21 cellular contexts compared by ENCODE assay signal in the genomic region with DNA sequence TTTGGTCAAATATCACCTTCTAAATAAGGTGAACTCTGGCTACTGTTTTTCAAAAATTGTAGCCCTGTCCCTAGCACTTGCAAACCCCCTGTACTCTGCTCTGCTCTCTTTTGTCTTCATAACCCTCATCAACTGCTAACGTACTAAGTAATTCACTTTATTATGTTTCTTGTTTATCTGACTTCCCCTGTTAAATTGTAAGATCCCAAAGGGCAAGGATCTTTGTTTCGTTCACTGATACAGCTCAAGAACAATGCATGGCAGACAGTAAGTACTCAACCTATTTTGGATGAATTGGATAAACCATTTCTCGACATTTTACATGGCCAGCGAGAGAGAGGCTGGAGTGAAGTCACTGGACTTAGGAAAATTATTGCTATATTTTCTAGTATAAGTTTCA. TPM values are rescaled to one million over a fixed set of nuclear protein-coding genes. Genes with fewer than 3 reads are reported as not detected.
DNase-seq lines count a peak whose midpoint lies in the region; ATAC-seq, FAIRE-seq and TF ChIP-seq lines count a peak whose summit lies in the region.
"Had no signal": no experiment of that assay in that cellular context is flagged by ENCODE, and none has a peak within 500 bp of the region (broad histone marks: within the 10 kb centered on the region; RNA-seq: fewer than 3 reads in every experiment).

No MANE protein-coding gene starts in this region.

- no peaks in the 10 kb centered on the region for H4K20me1 ChIP-seq in K562 (replicated peaks; ENCODE audit: control insufficient read depth, insufficient read depth, low read length)

- ATAC-seq in K562 (no peak), GM21576 (IDR thresholded peaks at IDR 0.05; ENCODE audit: unreplicated experiment) (no peak)
- ATAC-seq: GM12878, HCT116 had no signal

- H3K9ac ChIP-seq in K562 (ENCODE audit: insufficient read depth in 1 of 2, low read depth in 2 of 2, low read length in 2 of 2): no peak overlapping the region

- CTCF ChIA-PET in K562 (lab: Yijun Ruan, JAX; ENCODE audit: low intra/inter-chr PET ratio): no interaction called here

- in situ Hi-C loops in K562 (cut with MboI): no loop called here

- TF ChIP-seq CTCF in K562 (IDR thresholded peaks at IDR 0.05 in 2 of 3, conservative IDR thresholded peaks at IDR 0.05 in 1 of 3; ENCODE audit: insufficient read depth in 2 of 3, low read depth in 1 of 3, low read length in 3 of 3) (no peak), osteocyte (IDR thresholded peaks at IDR 0.05) (no peak), suprapubic skin (IDR thresholded peaks at IDR 0.05) (no peak)

- H3K27me3 ChIP-seq in K562 (ENCODE audit: control insufficient read depth in 2 of 2, insufficient read depth in 2 of 2, low read length in 2 of 2) (peaks cover 1 to 3% of the 10 kb centered on the region in 2 experiments; a peak in 2 of 5 replicates), suprapubic skin (no peaks in the 10 kb centered on the region)

- TF ChIP-seq EP300 in K562 (IDR thresholded peaks at IDR 0.05; ENCODE audit: low read length): no peak
- TF ChIP-seq EP300 in suprapubic skin (IDR thresholded peaks at IDR 0.05): no peak

- no peaks in the 10 kb centered on the region for H3K9me3 Mint-ChIP-seq in osteocyte (ENCODE audit: unreplicated experiment)
- H3K9me3 Mint-ChIP-seq: CD4-positive, CD25-positive, alpha-beta regulatory T cell had no signal

- H3K4me1 ChIP-seq in K562 (replicated peaks in 1 of 2; ENCODE audit: control insufficient read depth in 2 of 2, insufficient read depth in 2 of 2, low read length in 2 of 2) (no peaks in the 10 kb centered on the region), suprapubic skin (no peaks in the 10 kb centered on the region)

- no TSS peak for BruUV-seq in K562 (replicated peaks; lab: Mats Ljungman, UMichigan)

- H3K9me3 ChIP-seq in K562 (replicated peaks; ENCODE audit: control insufficient read depth, insufficient read depth, low read depth, low read length) (no peaks in the 10 kb centered on the region), suprapubic skin (no peaks in the 10 kb centered on the region)

- peak overlapping the region; percentile 35 for H3K27ac Mint-ChIP-seq in osteocyte (ENCODE audit: unreplicated experiment)
- H3K27ac Mint-ChIP-seq: CD4-positive, CD25-positive, alpha-beta regulatory T cell had no signal

- no peak for TF ChIP-seq RAD21 in K562 (CRISPR knock-in tag; conservative IDR thresholded peaks at IDR 0.05 in 1 of 2, IDR thresholded peaks at IDR 0.05 in 1 of 2)

- TF ChIP-seq POLR2A in K562 (conservative IDR thresholded peaks at IDR 0.05): no peak
- TF ChIP-seq POLR2A in suprapubic skin (IDR thresholded peaks at IDR 0.05): no peak

- 15% methylated on average over 4 of the region's 4 CpGs for WGBS in K562 (ENCODE audit: insufficient coverage, low coverage, missing lambda C conversion rate)
- WGBS in suprapubic skin: 89% methylated on average over 4 of the region's 4 CpGs

- no peak overlapping the region for H3K4me2 ChIP-seq in K562 (ENCODE audit: insufficient read depth, low read length)

- H3K27ac ChIP-seq in K562 (ENCODE audit: extremely low read depth, low read depth, low read length): no peak overlapping the region
- H3K27ac ChIP-seq in suprapubic skin: peak overlapping the region; percentile 34

- H3K36me3 ChIP-seq in K562 (ENCODE audit: control insufficient read depth, insufficient read depth, low read length): no peaks in the 10 kb centered on the region
- no peaks in the 10 kb centered on the region for H3K36me3 ChIP-seq in suprapubic skin

- intact Hi-C loops in K562 (cut with micrococcal nuclease): no loop called here

- POLR2A ChIA-PET in K562 (lab: Yijun Ruan, JAX): no interaction called here

- no peaks in the 10 kb centered on the region for H3K36me3 Mint-ChIP-seq in osteocyte (ENCODE audit: unreplicated experiment)
- H3K36me3 Mint-ChIP-seq: CD4-positive, CD25-positive, alpha-beta regulatory T cell had no signal

- peaks cover 8% of the 10 kb centered on the region for H3K27me3 Mint-ChIP-seq in osteocyte (ENCODE audit: unreplicated experiment)

- FAIRE-seq in HTR-8/SVneo (lab: Jason Lieb, UNC) (peak; percentile 4), K562 (lab: Jason Lieb, UNC) (no peak)
- FAIRE-seq: GM12878, H1, RCC 7860 had no signal

- no peaks in the 10 kb centered on the region for H3K79me2 ChIP-seq in K562 (ENCODE audit: control insufficient read depth, insufficient read depth, low read length)

- peaks cover 20% of the 10 kb centered on the region for H3K4me1 Mint-ChIP-seq in osteocyte (ENCODE audit: unreplicated experiment)
- H3K4me1 Mint-ChIP-seq: CD4-positive, CD25-positive, alpha-beta regulatory T cell had no signal

- H3K4me3 Mint-ChIP-seq in osteocyte (ENCODE audit: unreplicated experiment): no peak overlapping the region
- H3K4me3 Mint-ChIP-seq: CD4-positive, CD25-positive, alpha-beta regulatory T cell had no signal

- H3K4me3 ChIP-seq in K562 (no peak overlapping the region), suprapubic skin (no peak overlapping the region)
- H3K4me3 ChIP-seq: GM12878 had no signal

- DNase-seq in HTR-8/SVneo (ENCODE audit: insufficient read length, low spot score) (no peak), K562 (ENCODE audit: extremely low read depth in 1 of 4, low spot score in 3 of 4) (no peak), osteocyte (ENCODE audit: extremely low spot score, unreplicated experiment) (no peak), suprapubic skin (ENCODE audit: low spot score in 2 of 2) (no peak), GM19238 (ENCODE audit: insufficient read length, low spot score) (no peak), DMS 273 treated with DMSO at 0.1 percent for 48 hours (lab: John Stamatoyannopoulos, UW) (no peak)
- DNase-seq: CD4-positive, CD25-positive, alpha-beta regulatory T cell; COR-L47; DMS79 treated with DMSO at 0.1 percent for 48 hours; Kasumi-1; NCI-H1694; NCI-H2081; NCI-H2171 treated with DMSO at 0.1 percent for 48 hours; NCI-H446; NCI-H526; OCI-M1 had no signal

- H3K9me1 ChIP-seq in K562 (ENCODE audit: control insufficient read depth, insufficient read depth, low read length): no peaks in the 10 kb centered on the region

- peak overlapping the region; percentile 65; the same call in 1 of the 2 replicates for H2AFZ ChIP-seq in K562 (ENCODE audit: low read depth, low read length)

RNA-seq across cellular contexts. Expression of gene ATP5PF, which starts 46.9 kb away (rescaled TPM):
- 16.4 and 36.0 TPM in 2 replicates for total RNA-seq in K562 (2011; cell fraction: chromatin; rRNA removed; ENCODE audit: low replicate concordance)
- total RNA-seq in K562 (2011; cell fraction: nucleolus; rRNA removed): 21.3 and 22.2 TPM in 2 replicates
- total RNA-seq in K562 (2011; cell fraction: nucleoplasm; rRNA removed): 36.5 and 54.4 TPM in 2 replicates
- total RNA-seq in K562 (2014; rRNA removed) (230 and 242 TPM in 2 replicates), K562 (2014; rRNA removed; fragmentation: Illumina TruSeq; extraction: Trizol) (324 and 371 TPM in 2 replicates), K562 (2015; rRNA removed; fragmentation: Illumina TruSeq; extraction: Trizol) (343 and 391 TPM in 2 replicates), K562 (2021) (285 and 295 TPM in 2 replicates), osteocyte (107 and 117 TPM in 2 replicates), suprapubic skin (10 to 100 TPM; 45.5 to 66.5 (median 55.1) TPM)
- polyA plus RNA-seq in K562 (2011; rRNA removed) (363 and 533 TPM in 2 replicates), K562 (2014; fragmentation: Illumina TruSeq; extraction: Trizol) (784 and 1,131 TPM in 2 replicates), K562 (2014; fragmentation: Nextera tagmentation; extraction: Ambion mirVana) (1,000 to 10,000 TPM; 2,105 to 2,488 TPM), K562 (2014; rRNA removed) (907 and 928 TPM in 2 replicates)
- 184 and 377 TPM in 2 replicates for polyA plus RNA-seq in K562 (2011; cell fraction: cytosol; rRNA removed)
- 42.6 and 90.3 TPM in 2 replicates for polyA plus RNA-seq in K562 (2011; cell fraction: nucleus; rRNA removed)
- polyA plus RNA-seq in K562 (2012): 291 and 682 TPM in 2 replicates
- 162 and 175 TPM in 2 replicates for polyA minus RNA-seq in K562 (2011; rRNA and poly(A)+ RNA removed)
- polyA minus RNA-seq in K562 (2011; cell fraction: cytosol; rRNA and poly(A)+ RNA removed): 33.6 and 54.1 TPM in 2 replicates
- 22.6 and 37.1 TPM in 2 replicates for polyA minus RNA-seq in K562 (2011; cell fraction: nucleus; rRNA and poly(A)+ RNA removed)

RNA-seq across cellular contexts. Expression of gene GABPA, which starts 47.0 kb away (rescaled TPM):
- 5.7 and 26.9 TPM in 2 replicates for total RNA-seq in K562 (2011; cell fraction: chromatin; rRNA removed; ENCODE audit: low replicate concordance)
- total RNA-seq in K562 (2011; cell fraction: nucleolus; rRNA removed): 3.3 and 4.2 TPM in 2 replicates
- 9.7 and 12.4 TPM in 2 replicates for total RNA-seq in K562 (2011; cell fraction: nucleoplasm; rRNA removed)
- total RNA-seq in K562 (2014; rRNA removed) (16.3 and 17.7 TPM in 2 replicates), K562 (2014; rRNA removed; fragmentation: Illumina TruSeq; extraction: Trizol) (26.1 and 30.3 TPM in 2 replicates), K562 (2015; rRNA removed; fragmentation: Illumina TruSeq; extraction: Trizol) (22.4 and 24.6 TPM in 2 replicates), K562 (2021) (24.8 and 26.8 TPM in 2 replicates), osteocyte (23.8 and 24.4 TPM in 2 replicates), suprapubic skin (10 to 100 TPM; 11.8 to 20.7 (median 17.9) TPM)
- polyA plus RNA-seq in K562 (2011; rRNA removed) (26.2 and 35.7 TPM in 2 replicates), K562 (2014; fragmentation: Illumina TruSeq; extraction: Trizol) (20.6 and 22.8 TPM in 2 replicates), K562 (2014; fragmentation: Nextera tagmentation; extraction: Ambion mirVana) (10 to 100 TPM in 1 of 2 experiments, 1 to 10 TPM in 1; 8.9 to 13.2 TPM), K562 (2014; rRNA removed) (19.6 and 20.0 TPM in 2 replicates)
- polyA plus RNA-seq in K562 (2011; cell fraction: cytosol; rRNA removed): 3.6 and 8.5 TPM in 2 replicates
- polyA plus RNA-seq in K562 (2011; cell fraction: nucleus; rRNA removed): 10.7 and 16.2 TPM in 2 replicates
- 14.4 and 14.6 TPM in 2 replicates for polyA plus RNA-seq in K562 (2012)
- polyA minus RNA-seq in K562 (2011; rRNA and poly(A)+ RNA removed): 37.1 and 37.5 TPM in 2 replicates
- polyA minus RNA-seq in K562 (2011; cell fraction: cytosol; rRNA and poly(A)+ RNA removed): 12.8 and 14.7 TPM in 2 replicates
- polyA minus RNA-seq in K562 (2011; cell fraction: nucleus; rRNA and poly(A)+ RNA removed): 5.5 and 12.1 TPM in 2 replicates

RNA-seq across cellular contexts. Expression of gene JAM2, which starts 48.7 kb away (rescaled TPM):
- 0.30 TPM in 1 of 2 replicates, not detected in the other for total RNA-seq in K562 (2011; cell fraction: chromatin; rRNA removed; ENCODE audit: low replicate concordance)
- not detected in 2 replicates for total RNA-seq in K562 (2011; cell fraction: nucleolus; rRNA removed)
- total RNA-seq in K562 (2011; cell fraction: nucleoplasm; rRNA removed): not detected in 2 replicates
- total RNA-seq in K562 (2014; rRNA removed): not detected in 2 replicates
- not detected in 2 replicates for total RNA-seq in K562 (2014; rRNA removed; fragmentation: Illumina TruSeq; extraction: Trizol)
- total RNA-seq in K562 (2015; rRNA removed; fragmentation: Illumina TruSeq; extraction: Trizol): not detected in 2 replicates
- not detected in 2 replicates for total RNA-seq in K562 (2021)
- polyA plus RNA-seq in K562 (2011; rRNA removed): not detected in 2 replicates
- 0.16 TPM in 1 of 2 replicates, not detected in the other for polyA plus RNA-seq in K562 (2011; cell fraction: cytosol; rRNA removed)
- 0.09 and 0.15 TPM in 2 replicates for polyA plus RNA-seq in K562 (2011; cell fraction: nucleus; rRNA removed)
- polyA plus RNA-seq in K562 (2012): 0.12 and 0.13 TPM in 2 replicates
- polyA plus RNA-seq in K562 (2014; fragmentation: Illumina TruSeq; extraction: Trizol): not detected in 2 replicates
- under 1 TPM; 0.03 to 0.08 TPM for polyA plus RNA-seq in K562 (2014; fragmentation: Nextera tagmentation; extraction: Ambion mirVana)
- polyA plus RNA-seq in K562 (2014; rRNA removed): 0.07 TPM in 1 of 2 replicates, not detected in the other
- not detected in 2 replicates for polyA minus RNA-seq in K562 (2011; rRNA and poly(A)+ RNA removed)
- not detected in 2 replicates for polyA minus RNA-seq in K562 (2011; cell fraction: cytosol; rRNA and poly(A)+ RNA removed)
- polyA minus RNA-seq in K562 (2011; cell fraction: nucleus; rRNA and poly(A)+ RNA removed): not detected in 2 replicates
- total RNA-seq in osteocyte: 5.9 and 6.1 TPM in 2 replicates
- total RNA-seq in suprapubic skin: 1 to 10 TPM; 2.0 to 7.6 (median 4.7) TPM
- total RNA-seq: CD4-positive, CD25-positive, alpha-beta regulatory T cell had no signal
